1 cellular context compared by ENCODE assay signal in genomic region chr12:49543914-49544815, GRCh38.
TF ChIP-seq lines count a peak whose summit lies in the region.

No MANE protein-coding gene starts in this region.

TF ChIP-seq in WTC11, 78 proteins besides CTCF, POLR2A, EP300 and RAD21 (continued from another document):
- TF ChIP-seq HMGXB4 (CRISPR knock-in tag; IDR thresholded peaks at IDR 0.05) (no peak), GTF2I (CRISPR knock-in tag; conservative IDR thresholded peaks at IDR 0.05) (no peak), SMAD4 (CRISPR knock-in tag; IDR thresholded peaks at IDR 0.05) (no peak)
